8 cellular contexts compared by ENCODE assay signal in the genomic region with DNA sequence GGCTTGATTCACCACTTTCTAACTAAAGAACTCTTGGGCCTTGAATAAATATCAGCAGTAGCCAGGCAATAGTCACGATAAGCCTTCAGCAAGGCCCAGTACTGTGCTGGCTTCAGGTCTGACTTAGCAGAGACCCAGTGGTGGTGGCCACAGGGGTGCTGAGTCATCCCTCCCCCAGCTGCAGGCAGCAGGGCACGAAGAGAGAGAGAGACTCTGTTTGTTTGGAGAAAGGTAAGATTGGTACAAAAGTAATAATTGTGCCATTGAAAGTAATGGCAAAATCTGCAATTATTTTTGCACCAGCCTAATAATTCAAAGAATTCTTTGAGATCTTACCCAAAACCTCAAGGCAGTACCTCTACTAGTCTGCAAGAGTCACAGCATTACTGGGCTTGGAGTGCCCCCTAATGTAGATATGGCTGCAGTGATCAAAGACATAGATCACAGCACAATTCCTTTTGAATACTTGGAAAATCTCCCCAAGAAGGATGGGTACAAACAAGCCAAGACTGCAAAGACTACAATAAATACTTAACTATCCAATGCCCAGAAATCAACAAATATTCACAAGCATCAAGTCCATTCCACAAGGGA.
DNase-seq lines count a peak whose midpoint lies in the region; ATAC-seq lines count a peak whose summit lies in the region.

No MANE protein-coding gene starts in this region.

- H3K36me3 Mint-ChIP-seq in CD4-positive, alpha-beta memory T cell = no peaks in the 10 kb centered on the region

- no peaks in the 10 kb centered on the region for H3K27me3 ChIP-seq in SJCRH30
- no peaks in the 10 kb centered on the region for H3K27me3 ChIP-seq in CD4-positive, alpha-beta memory T cell (ENCODE audit: insufficient read depth, low read length)

- peak; percentile 63 for ATAC-seq in GM18907 (IDR thresholded peaks at IDR 0.05; ENCODE audit: unreplicated experiment)
- ATAC-seq in HG03103 (IDR thresholded peaks at IDR 0.05; ENCODE audit: low read depth, unreplicated experiment) = peak; percentile 39

- H3K36me3 ChIP-seq in SJCRH30 = no peaks in the 10 kb centered on the region
- no peaks in the 10 kb centered on the region for H3K36me3 ChIP-seq in CD4-positive, alpha-beta memory T cell (ENCODE audit: insufficient read depth, low read length)

- peak; percentile 15 for DNase-seq in CMK (ENCODE audit: low read depth)
- DNase-seq in SJCRH30 = peak; percentile 38 to 63
- DNase-seq in iPS DF 19.7 (ENCODE audit: low read depth, low spot score) = peak; percentile 15
- DNase-seq in KG1 (lab: John Stamatoyannopoulos, UW) = no peak
- DNase-seq in stimulated activated naive CD4-positive, alpha-beta T cell treated with Interleukin-2 at 50 U/mL for 16 hours (lab: John Stamatoyannopoulos, UW) = no peak
- DNase-seq in CD4-positive, alpha-beta memory T cell = no peak

- peaks cover 0 to 3% (median 0%) of the 10 kb centered on the region in 4 donors for H3K4me1 Mint-ChIP-seq in CD4-positive, alpha-beta memory T cell

- H3K4me3 Mint-ChIP-seq in CD4-positive, alpha-beta memory T cell = no peak overlapping the region

- peaks cover 0 to 25% (median 12%) of the 10 kb centered on the region in 8 donors for H3K9me3 Mint-ChIP-seq in CD4-positive, alpha-beta memory T cell

- no peak overlapping the region for H3K27ac Mint-ChIP-seq in CD4-positive, alpha-beta memory T cell

- peaks cover 6 to 14% of the 10 kb centered on the region in 2 donors for H3K27me3 Mint-ChIP-seq in CD4-positive, alpha-beta memory T cell

- POLR2A ChIA-PET in CD4-positive, alpha-beta memory T cell (lab: Charles Lee; ENCODE audit: partially characterized antibody) = no interaction called here

- H3K4me1 ChIP-seq in SJCRH30 = no peaks in the 10 kb centered on the region
- no peaks in the 10 kb centered on the region for H3K4me1 ChIP-seq in CD4-positive, alpha-beta memory T cell (ENCODE audit: insufficient read depth, low read length)

- no peaks in the 10 kb centered on the region for H3K9me3 ChIP-seq in SJCRH30 (replicated peaks)
- no peaks in the 10 kb centered on the region for H3K9me3 ChIP-seq in CD4-positive, alpha-beta memory T cell (ENCODE audit: control insufficient read depth in 1 of 2, low read length in 2 of 2)

- H3K4me3 ChIP-seq in SJCRH30 = no peak overlapping the region
- no peak overlapping the region for H3K4me3 ChIP-seq in CD4-positive, alpha-beta memory T cell (ENCODE audit: low read length in 2 of 2)

- CTCF ChIA-PET in CD4-positive, alpha-beta memory T cell (lab: Charles Lee; ENCODE audit: partially characterized antibody) = no interaction called here

- intact Hi-C loops in CD4-positive, alpha-beta memory T cell (cut with micrococcal nuclease) = no loop called here

- H3K27ac ChIP-seq in SJCRH30 = no peak overlapping the region
- no peak overlapping the region for H3K27ac ChIP-seq in CD4-positive, alpha-beta memory T cell (ENCODE audit: low read depth, low read length)

Comparison
In these comparisons a context has a peak if more than half of its experiments do, and no peak if none do; other contexts are left out.
1. DNase-seq: peak in CMK (single experiment), SJCRH30 (2 of 2) and iPS DF 19.7 (single experiment); none in KG1 (single experiment), stimulated activated naive CD4-positive, alpha-beta T cell treated with Interleukin-2 at 50 U/mL for 16 hours (single experiment) and CD4-positive, alpha-beta memory T cell (0 of 5).